1 cellular context compared by ENCODE assay signal in genomic region chr4:10007772-10008171, GRCh38.
TF ChIP-seq lines count a peak whose summit lies in the region.

No MANE protein-coding gene starts in this region.

TF ChIP-seq in GM12878, 131 proteins besides CTCF, POLR2A, EP300 and RAD21 (continued from another document and continues in another):
- TF ChIP-seq SKIL (IDR thresholded peaks at IDR 0.05; ENCODE audit: low read depth, poor library complexity, severe bottlenecking) (peak; percentile 73), NKRF (conservative IDR thresholded peaks at IDR 0.05) (no peak), ZBTB4 (CRISPR knock-in tag; IDR thresholded peaks at IDR 0.05) (no peak), YY1 (IDR thresholded peaks at IDR 0.05; ENCODE audit: low read depth, low read length) (no peak; the same call in 1 of the 2 replicates), SREBF2 (IDR thresholded peaks at IDR 0.05; ENCODE audit: low read length) (no peak), EED (IDR thresholded peaks at IDR 0.05; ENCODE audit: low read depth) (peak; percentile 90), KLF5 (IDR thresholded peaks at IDR 0.05; ENCODE audit: partially characterized antibody) (no peak), IRF3 (IDR thresholded peaks at IDR 0.05) (no peak), CHD4 (IDR thresholded peaks at IDR 0.05) (no peak), USF2 (IDR thresholded peaks at IDR 0.05; ENCODE audit: borderline replicate concordance, low read depth, low read length) (no peak), BMI1 (IDR thresholded peaks at IDR 0.05; ENCODE audit: borderline replicate concordance) (no peak), HDAC2 (IDR thresholded peaks at IDR 0.05) (no peak), ATF7 (IDR thresholded peaks at IDR 0.05; ENCODE audit: low read depth) (peak; percentile 75), BCL3 (IDR thresholded peaks at IDR 0.05; ENCODE audit: borderline replicate concordance, insufficient read depth, low read depth, low read length, poor library complexity, severe bottlenecking) (peak; percentile 89), MTA3 (IDR thresholded peaks at IDR 0.05; ENCODE audit: borderline replicate concordance, low read length) (no peak), RB1 (IDR thresholded peaks at IDR 0.05; ENCODE audit: borderline replicate concordance) (no peak), GATAD2B (conservative IDR thresholded peaks at IDR 0.05; ENCODE audit: low read depth) (no peak), CHD1 (IDR thresholded peaks at IDR 0.05; ENCODE audit: low read depth, low read length) (no peak), JUND (IDR thresholded peaks at IDR 0.05; ENCODE audit: low read depth, low read length) (no peak), PRDM15 (CRISPR knock-in tag; IDR thresholded peaks at IDR 0.05) (no peak), ZSCAN29 (IDR thresholded peaks at IDR 0.05) (no peak), ETV6 (conservative IDR thresholded peaks at IDR 0.05 in 1 of 2, IDR thresholded peaks at IDR 0.05 in 1 of 2; ENCODE audit: borderline replicate concordance in 1 of 2, low read depth in 1 of 2) (peak in 1 of 2 experiments; percentile 56; a peak in 1 of 4 replicates), EGR1 (IDR thresholded peaks at IDR 0.05; ENCODE audit: borderline replicate concordance in 1 of 2, low read depth in 2 of 2, low read length in 2 of 2) (no peak), CBX3 (IDR thresholded peaks at IDR 0.05; ENCODE audit: borderline replicate concordance, low read depth) (no peak), HSF1 (IDR thresholded peaks at IDR 0.05; ENCODE audit: low read depth, low read length) (no peak), NR2F1 (conservative IDR thresholded peaks at IDR 0.05) (no peak), CEBPB (IDR thresholded peaks at IDR 0.05; ENCODE audit: borderline replicate concordance in 1 of 2, low read depth in 2 of 2, low read length in 2 of 2) (peak in 1 of 2 experiments; percentile 86; a peak in 1 of 4 replicates), CEBPZ (IDR thresholded peaks at IDR 0.05; ENCODE audit: low read depth, low read length) (no peak), NRF1 (conservative IDR thresholded peaks at IDR 0.05; ENCODE audit: low read depth, low read length) (no peak), HDAC6 (IDR thresholded peaks at IDR 0.05; ENCODE audit: unreplicated experiment) (no peak), LARP7 (IDR thresholded peaks at IDR 0.05) (no peak; the same call in 1 of the 2 replicates), POLR2AphosphoS2 (IDR thresholded peaks at IDR 0.05; ENCODE audit: low read depth, low read length) (no peak), SIX5 (IDR thresholded peaks at IDR 0.05; ENCODE audit: low read depth, low read length, severe bottlenecking) (no peak), JUNB (IDR thresholded peaks at IDR 0.05) (peak; percentile 85), MAX (IDR thresholded peaks at IDR 0.05; ENCODE audit: low read depth, low read length) (no peak), NFYA (IDR thresholded peaks at IDR 0.05; ENCODE audit: borderline replicate concordance, low read depth, low read length) (no peak), PAX5 (IDR thresholded peaks at IDR 0.05; ENCODE audit: borderline replicate concordance, low read depth, low read length) (peak; percentile 66; the same call in 1 of the 2 replicates), FOXK2 (IDR thresholded peaks at IDR 0.05) (no peak), NR2C2 (IDR thresholded peaks at IDR 0.05; ENCODE audit: borderline replicate concordance, control insufficient read depth, insufficient read length, low read depth) (no peak), TCF12 (IDR thresholded peaks at IDR 0.05; ENCODE audit: low read depth, low read length) (peak; percentile 98), HDGF (IDR thresholded peaks at IDR 0.05) (no peak), FOS (IDR thresholded peaks at IDR 0.05; ENCODE audit: borderline replicate concordance, extremely low read depth, insufficient read length) (no peak), IRF4 (IDR thresholded peaks at IDR 0.05; ENCODE audit: low read depth, low read length) (peak; percentile 76; the same call in 1 of the 2 replicates), IKZF2 (IDR thresholded peaks at IDR 0.05) (peak; percentile 21 to 73)
